ENCODE assay signal across 1 cellular context in the genomic region with DNA sequence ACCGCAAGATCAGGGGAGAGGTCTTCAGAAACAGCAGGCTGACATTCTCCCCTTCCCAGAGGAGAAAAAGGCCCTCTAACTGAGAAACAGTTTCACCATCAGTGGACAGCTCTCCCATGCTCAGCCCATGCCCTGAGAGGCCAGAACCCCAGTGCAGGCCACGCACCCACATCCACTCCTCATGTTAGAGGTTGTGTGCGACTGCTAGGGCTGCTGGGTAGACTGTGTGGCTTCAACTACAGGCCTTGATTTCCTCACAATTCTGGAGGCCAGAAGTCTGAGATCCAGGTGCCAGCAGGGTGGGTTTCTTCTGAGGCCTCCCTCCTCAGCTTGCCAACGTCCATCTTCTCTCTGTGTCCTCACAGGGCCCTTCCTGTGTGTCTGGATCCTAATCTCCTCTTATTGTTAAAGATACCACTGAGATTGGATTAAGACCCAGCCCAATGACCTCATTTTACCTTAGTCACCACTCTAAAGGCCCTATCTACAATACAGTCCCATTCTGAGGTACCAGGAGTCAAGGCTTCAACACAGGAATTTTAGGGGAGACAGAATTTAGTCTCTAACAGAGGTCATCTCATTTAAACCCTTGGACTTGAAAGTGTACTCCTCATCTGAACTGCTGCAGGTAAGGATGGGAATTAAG.
TF ChIP-seq lines count a peak whose summit lies in the region.

No MANE protein-coding gene starts in this region.

TF ChIP-seq in GM23338, 12 proteins besides CTCF, POLR2A, EP300 and RAD21 (continued from another document):
- TF ChIP-seq, protein P1, sequence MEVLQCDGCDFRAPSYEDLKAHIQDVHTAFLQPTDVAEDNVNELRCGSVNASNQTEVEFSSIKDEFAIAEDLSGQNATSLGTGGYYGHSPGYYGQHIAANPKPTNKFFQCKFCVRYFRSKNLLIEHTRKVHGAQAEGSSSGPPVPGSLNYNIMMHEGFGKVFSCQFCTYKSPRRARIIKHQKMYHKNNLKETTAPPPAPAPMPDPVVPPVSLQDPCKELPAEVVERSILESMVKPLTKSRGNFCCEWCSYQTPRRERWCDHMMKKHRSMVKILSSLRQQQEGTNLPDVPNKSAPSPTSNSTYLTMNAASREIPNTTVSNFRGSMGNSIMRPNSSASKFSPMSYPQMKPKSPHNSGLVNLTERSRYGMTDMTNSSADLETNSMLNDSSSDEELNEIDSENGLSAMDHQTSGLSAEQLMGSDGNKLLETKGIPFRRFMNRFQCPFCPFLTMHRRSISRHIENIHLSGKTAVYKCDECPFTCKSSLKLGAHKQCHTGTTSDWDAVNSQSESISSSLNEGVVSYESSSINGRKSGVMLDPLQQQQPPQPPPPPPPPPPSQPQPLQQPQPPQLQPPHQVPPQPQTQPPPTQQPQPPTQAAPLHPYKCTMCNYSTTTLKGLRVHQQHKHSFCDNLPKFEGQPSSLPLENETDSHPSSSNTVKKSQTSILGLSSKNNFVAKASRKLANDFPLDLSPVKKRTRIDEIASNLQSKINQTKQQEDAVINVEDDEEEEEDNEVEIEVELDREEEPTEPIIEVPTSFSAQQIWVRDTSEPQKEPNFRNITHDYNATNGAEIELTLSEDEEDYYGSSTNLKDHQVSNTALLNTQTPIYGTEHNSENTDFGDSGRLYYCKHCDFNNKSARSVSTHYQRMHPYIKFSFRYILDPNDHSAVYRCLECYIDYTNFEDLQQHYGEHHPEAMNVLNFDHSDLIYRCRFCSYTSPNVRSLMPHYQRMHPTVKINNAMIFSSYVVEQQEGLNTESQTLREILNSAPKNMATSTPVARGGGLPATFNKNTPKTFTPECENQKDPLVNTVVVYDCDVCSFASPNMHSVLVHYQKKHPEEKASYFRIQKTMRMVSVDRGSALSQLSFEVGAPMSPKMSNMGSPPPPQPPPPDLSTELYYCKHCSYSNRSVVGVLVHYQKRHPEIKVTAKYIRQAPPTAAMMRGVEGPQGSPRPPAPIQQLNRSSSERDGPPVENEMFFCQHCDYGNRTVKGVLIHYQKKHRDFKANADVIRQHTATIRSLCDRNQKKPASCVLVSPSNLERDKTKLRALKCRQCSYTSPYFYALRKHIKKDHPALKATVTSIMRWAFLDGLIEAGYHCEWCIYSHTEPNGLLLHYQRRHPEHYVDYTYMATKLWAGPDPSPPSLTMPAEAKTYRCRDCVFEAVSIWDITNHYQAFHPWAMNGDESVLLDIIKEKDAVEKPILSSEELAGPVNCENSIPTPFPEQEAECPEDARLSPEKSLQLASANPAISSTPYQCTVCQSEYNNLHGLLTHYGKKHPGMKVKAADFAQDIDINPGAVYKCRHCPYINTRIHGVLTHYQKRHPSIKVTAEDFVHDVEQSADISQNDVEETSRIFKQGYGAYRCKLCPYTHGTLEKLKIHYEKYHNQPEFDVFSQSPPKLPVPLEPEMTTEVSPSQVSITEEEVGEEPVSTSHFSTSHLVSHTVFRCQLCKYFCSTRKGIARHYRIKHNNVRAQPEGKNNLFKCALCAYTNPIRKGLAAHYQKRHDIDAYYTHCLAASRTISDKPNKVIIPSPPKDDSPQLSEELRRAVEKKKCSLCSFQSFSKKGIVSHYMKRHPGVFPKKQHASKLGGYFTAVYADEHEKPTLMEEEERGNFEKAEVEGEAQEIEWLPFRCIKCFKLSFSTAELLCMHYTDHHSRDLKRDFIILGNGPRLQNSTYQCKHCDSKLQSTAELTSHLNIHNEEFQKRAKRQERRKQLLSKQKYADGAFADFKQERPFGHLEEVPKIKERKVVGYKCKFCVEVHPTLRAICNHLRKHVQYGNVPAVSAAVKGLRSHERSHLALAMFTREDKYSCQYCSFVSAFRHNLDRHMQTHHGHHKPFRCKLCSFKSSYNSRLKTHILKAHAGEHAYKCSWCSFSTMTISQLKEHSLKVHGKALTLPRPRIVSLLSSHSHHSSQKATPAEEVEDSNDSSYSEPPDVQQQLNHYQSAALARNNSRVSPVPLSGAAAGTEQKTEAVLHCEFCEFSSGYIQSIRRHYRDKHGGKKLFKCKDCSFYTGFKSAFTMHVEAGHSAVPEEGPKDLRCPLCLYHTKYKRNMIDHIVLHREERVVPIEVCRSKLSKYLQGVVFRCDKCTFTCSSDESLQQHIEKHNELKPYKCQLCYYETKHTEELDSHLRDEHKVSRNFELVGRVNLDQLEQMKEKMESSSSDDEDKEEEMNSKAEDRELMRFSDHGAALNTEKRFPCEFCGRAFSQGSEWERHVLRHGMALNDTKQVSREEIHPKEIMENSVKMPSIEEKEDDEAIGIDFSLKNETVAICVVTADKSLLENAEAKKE (CRISPR knock-in tag; IDR thresholded peaks at IDR 0.05), result no peak
- TF ChIP-seq JUNB (IDR thresholded peaks at IDR 0.05; ENCODE audit: unreplicated experiment) (no peak), EZH2phosphoT487 (IDR thresholded peaks at IDR 0.05; ENCODE audit: unreplicated experiment) (no peak), ZNF114 (CRISPR knock-in tag; IDR thresholded peaks at IDR 0.05) (no peak), EZH2 (IDR thresholded peaks at IDR 0.05; ENCODE audit: low read depth, unreplicated experiment) (no peak)
- TF ChIP-seq, protein P2, sequence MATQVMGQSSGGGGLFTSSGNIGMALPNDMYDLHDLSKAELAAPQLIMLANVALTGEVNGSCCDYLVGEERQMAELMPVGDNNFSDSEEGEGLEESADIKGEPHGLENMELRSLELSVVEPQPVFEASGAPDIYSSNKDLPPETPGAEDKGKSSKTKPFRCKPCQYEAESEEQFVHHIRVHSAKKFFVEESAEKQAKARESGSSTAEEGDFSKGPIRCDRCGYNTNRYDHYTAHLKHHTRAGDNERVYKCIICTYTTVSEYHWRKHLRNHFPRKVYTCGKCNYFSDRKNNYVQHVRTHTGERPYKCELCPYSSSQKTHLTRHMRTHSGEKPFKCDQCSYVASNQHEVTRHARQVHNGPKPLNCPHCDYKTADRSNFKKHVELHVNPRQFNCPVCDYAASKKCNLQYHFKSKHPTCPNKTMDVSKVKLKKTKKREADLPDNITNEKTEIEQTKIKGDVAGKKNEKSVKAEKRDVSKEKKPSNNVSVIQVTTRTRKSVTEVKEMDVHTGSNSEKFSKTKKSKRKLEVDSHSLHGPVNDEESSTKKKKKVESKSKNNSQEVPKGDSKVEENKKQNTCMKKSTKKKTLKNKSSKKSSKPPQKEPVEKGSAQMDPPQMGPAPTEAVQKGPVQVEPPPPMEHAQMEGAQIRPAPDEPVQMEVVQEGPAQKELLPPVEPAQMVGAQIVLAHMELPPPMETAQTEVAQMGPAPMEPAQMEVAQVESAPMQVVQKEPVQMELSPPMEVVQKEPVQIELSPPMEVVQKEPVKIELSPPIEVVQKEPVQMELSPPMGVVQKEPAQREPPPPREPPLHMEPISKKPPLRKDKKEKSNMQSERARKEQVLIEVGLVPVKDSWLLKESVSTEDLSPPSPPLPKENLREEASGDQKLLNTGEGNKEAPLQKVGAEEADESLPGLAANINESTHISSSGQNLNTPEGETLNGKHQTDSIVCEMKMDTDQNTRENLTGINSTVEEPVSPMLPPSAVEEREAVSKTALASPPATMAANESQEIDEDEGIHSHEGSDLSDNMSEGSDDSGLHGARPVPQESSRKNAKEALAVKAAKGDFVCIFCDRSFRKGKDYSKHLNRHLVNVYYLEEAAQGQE (IDR thresholded peaks at IDR 0.05; ENCODE audit: unreplicated experiment), result no peak
